Comparison of ENCODE assay signal across 14 cellular contexts in the genomic region with DNA sequence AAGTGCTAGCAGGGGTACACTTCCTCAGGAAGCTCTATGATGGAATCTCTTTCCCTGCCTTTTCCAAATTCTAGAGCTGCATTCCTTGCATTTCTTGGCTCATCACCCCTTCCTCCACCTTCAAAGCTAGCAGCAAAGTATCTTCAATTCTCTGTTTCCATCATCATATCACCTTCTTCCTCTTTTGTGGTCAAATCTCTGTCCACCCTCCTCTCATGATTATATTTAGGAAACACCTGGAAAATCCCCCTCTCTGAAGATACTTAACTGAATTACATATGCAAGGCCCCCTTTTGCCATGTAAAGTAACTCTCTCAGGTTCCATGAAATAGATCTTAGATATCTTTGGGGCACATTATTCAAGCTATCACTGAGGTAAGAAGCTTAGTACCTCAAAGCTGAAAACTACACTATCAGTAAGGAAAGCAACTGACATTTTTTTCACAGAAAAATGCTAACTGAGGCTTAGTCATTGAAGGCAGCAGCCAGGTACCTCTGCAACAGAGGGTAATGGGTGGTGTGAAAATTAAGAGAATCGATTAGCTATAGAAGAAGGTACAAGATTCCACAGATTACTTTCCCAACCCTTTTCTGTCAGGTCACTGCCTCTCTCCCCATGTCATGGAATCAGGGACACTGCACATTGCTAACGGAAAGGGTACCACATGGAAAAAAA.
DNase-seq lines count a peak whose midpoint lies in the region; ATAC-seq and TF ChIP-seq lines count a peak whose summit lies in the region.
"Had no signal": no experiment of that assay in that cellular context is flagged by ENCODE, and none has a peak within 500 bp of the region (broad histone marks: within the 10 kb centered on the region; RNA-seq: fewer than 3 reads in every experiment).

No MANE protein-coding gene starts in this region.

- H3K9me3 Mint-ChIP-seq in activated B cell treated with CpG ODN at 0.5 μM for 24 hours: no peaks in the 10 kb centered on the region
- no peaks in the 10 kb centered on the region for H3K9me3 Mint-ChIP-seq in activated T-cell treated with anti-CD3 and anti-CD28 coated beads, Interleukin-2, amount 50 U/mL, for 24 hours

- H3K4me3 Mint-ChIP-seq in activated B cell treated with CpG ODN at 0.5 μM for 24 hours: peak overlapping the region; percentile 41
- H3K4me3 Mint-ChIP-seq in activated T-cell treated with anti-CD3 and anti-CD28 coated beads, Interleukin-2, amount 50 U/mL, for 24 hours: no peak overlapping the region
- H3K4me3 Mint-ChIP-seq: central memory CD8-positive, alpha-beta T cell had no signal

- no peaks in the 10 kb centered on the region for H3K36me3 Mint-ChIP-seq in activated B cell treated with CpG ODN at 0.5 μM for 24 hours (ENCODE audit: low read depth)
- no peaks in the 10 kb centered on the region for H3K36me3 Mint-ChIP-seq in activated T-cell treated with anti-CD3 and anti-CD28 coated beads, Interleukin-2, amount 50 U/mL, for 24 hours (ENCODE audit: low read depth)

- H3K27ac Mint-ChIP-seq in activated B cell treated with CpG ODN at 0.5 μM for 24 hours: peak overlapping the region; percentile 57
- no peak overlapping the region for H3K27ac Mint-ChIP-seq in activated T-cell treated with anti-CD3 and anti-CD28 coated beads, Interleukin-2, amount 50 U/mL, for 24 hours
- H3K27ac Mint-ChIP-seq: activated T-helper 2 cell treated with anti-CD3 and anti-CD28 coated beads, Interferon-gamma antibody, Interleukin-2, Interleukin-4, amounts not matched to agents 10 μg/mL and 5 μg/mL and 100 μg/mL, durations not matched to agents 14 hours and 24 hours and 36 hours had no signal

- POLR2A ChIA-PET in activated B cell treated with CpG ODN at 0.5 μM for 24 hours (lab: Charles Lee): interaction anchor here (0.9 kb wide), 1 partner anchor 11 kb away, joined by 3 read pairs; no protein-coding TSS in a partner anchor

- no peak for TF ChIP-seq CTCF in activated B cell treated with CpG ODN at 0.5 μM for 24 hours (IDR thresholded peaks at IDR 0.05)
- TF ChIP-seq CTCF in omental fat pad (IDR thresholded peaks at IDR 0.05): no peak

- H3K4me1 Mint-ChIP-seq in activated B cell treated with CpG ODN at 0.5 μM for 24 hours: peaks cover 42% of the 10 kb centered on the region
- no peaks in the 10 kb centered on the region for H3K4me1 Mint-ChIP-seq in activated T-cell treated with anti-CD3 and anti-CD28 coated beads, Interleukin-2, amount 50 U/mL, for 24 hours (ENCODE audit: low read depth)
- H3K4me1 Mint-ChIP-seq: central memory CD8-positive, alpha-beta T cell had no signal

- CTCF ChIA-PET in activated B cell treated with CpG ODN at 0.5 μM for 24 hours (lab: Charles Lee): interaction anchor here (1.0 to 1.4 kb wide), 3 partner anchors 11 to 291 kb away, joined by 3 to 4 read pairs (median 3); no protein-coding TSS in a partner anchor

- no peaks in the 10 kb centered on the region for H3K27me3 Mint-ChIP-seq in activated B cell treated with CpG ODN at 0.5 μM for 24 hours
- no peaks in the 10 kb centered on the region for H3K27me3 Mint-ChIP-seq in activated T-cell treated with anti-CD3 and anti-CD28 coated beads, Interleukin-2, amount 50 U/mL, for 24 hours
- H3K27me3 Mint-ChIP-seq: central memory CD8-positive, alpha-beta T cell had no signal

- ATAC-seq in GM18508 (IDR thresholded peaks at IDR 0.05; ENCODE audit: insufficient read depth, unreplicated experiment): peak; percentile 45
- ATAC-seq in GM21447 (IDR thresholded peaks at IDR 0.05; ENCODE audit: unreplicated experiment): peak; percentile 72
- ATAC-seq in HG03066 (IDR thresholded peaks at IDR 0.05; ENCODE audit: low read depth, unreplicated experiment): peak; percentile 46
- ATAC-seq in activated B cell treated with CpG ODN at 0.5 μM for 24 hours (ENCODE audit: low read depth): peak; percentile 69
- ATAC-seq in omental fat pad (ENCODE audit: low FRiP score): no peak

- DNase-seq in activated B cell treated with CpG ODN at 0.5 μM for 24 hours: no peak
- no peak for DNase-seq in activated T-cell treated with anti-CD3 and anti-CD28 coated beads, Interleukin-2, amount 50 U/mL, for 24 hours
- DNase-seq in mesenteric fat pad (ENCODE audit: low spot score): no peak
- DNase-seq in DMS153 treated with DMSO at 0.1 percent for 48 hours (lab: John Stamatoyannopoulos, UW; ENCODE audit: unreplicated experiment): no peak
- DNase-seq in omental fat pad (ENCODE audit: low spot score): no peak
- DNase-seq: C1 segment of cervical spinal cord; left ventricle myocardium inferior; OCI-M1; stimulated activated CD4-positive, alpha-beta T cell treated with anti-CD3 and anti-CD28 coated beads, Interleukin-4, amount 100 ng/mL, for 1 hour had no signal

- intact Hi-C loops in activated B cell treated with CpG ODN at 0.5 μM for 24 hours (cut with micrococcal nuclease): loop anchor here (5.0 kb wide), 3 partner anchors 37 to 312 kb away; a partner anchor contains a TSS
